Comparison of ENCODE assay signal across 28 cellular contexts in genomic region chr5:76250463-76250862, GRCh38.
DNase-seq lines count a peak whose midpoint lies in the region; ATAC-seq, FAIRE-seq and TF ChIP-seq lines count a peak whose summit lies in the region.
"Had no signal": no experiment of that assay in that cellular context is flagged by ENCODE, and none has a peak within 500 bp of the region (broad histone marks: within the 10 kb centered on the region; RNA-seq: fewer than 3 reads in every experiment).

No MANE protein-coding gene starts in this region.

- no peaks in the 10 kb centered on the region for H3K9me3 Mint-ChIP-seq in WTC11
- H3K9me3 Mint-ChIP-seq: CD14-positive monocyte; CD4-positive, alpha-beta memory T cell; CD4-positive, CD25-positive, alpha-beta regulatory T cell; CD8-positive, alpha-beta memory T cell had no signal

- no TSS peak for BruUV-seq in HepG2 (replicated peaks; lab: Mats Ljungman, UMichigan)

- FAIRE-seq in HepG2 (lab: Jason Lieb, UNC): no peak
- FAIRE-seq: A204.1, GM12878, GM12892, GM18507 had no signal

- no peaks in the 10 kb centered on the region for H3K36me3 ChIP-seq in HepG2 (replicated peaks in 1 of 2; ENCODE audit: control insufficient read depth in 1 of 2, insufficient read depth in 2 of 2, low read length in 2 of 2)
- no peaks in the 10 kb centered on the region for H3K36me3 ChIP-seq in right lobe of liver
- H3K36me3 ChIP-seq: BE2C, BLaER1 had no signal

- H3K4me1 Mint-ChIP-seq in WTC11: peaks cover under 1% of the 10 kb centered on the region; the same call in 1 of the 2 replicates
- H3K4me1 Mint-ChIP-seq: CD14-positive monocyte; CD4-positive, alpha-beta memory T cell; CD8-positive, alpha-beta memory T cell had no signal

- H2AFZ ChIP-seq in HepG2 (ENCODE audit: low read length): peak overlapping the region; percentile 11

- no peaks in the 10 kb centered on the region for H3K79me2 ChIP-seq in HepG2 (ENCODE audit: insufficient read depth, low read length)

- H3K27ac ChIP-seq in HepG2 (ENCODE audit: extremely low read length, insufficient read depth, low read length) (no peak overlapping the region), right lobe of liver (no peak overlapping the region)
- H3K27ac ChIP-seq: BLaER1 had no signal

- DNase-seq in HepG2 (ENCODE audit: low spot score) (no peak), right lobe of liver (no peak), NCI-H524 (lab: John Stamatoyannopoulos, UW) (peak; percentile 29 to 85), WTC11 (ENCODE audit: low spot score) (no peak), NCI-H526 treated with DMSO at 0.1 percent for 48 hours (lab: John Stamatoyannopoulos, UW) (no peak), posterior vena cava (ENCODE audit: low spot score) (no peak)
- DNase-seq in effector CD8-positive, alpha-beta T cell (lab: John Stamatoyannopoulos, UW): no peak
- DNase-seq: 8988T; ACHN; BE2C; C1 segment of cervical spinal cord; CD4-positive, alpha-beta memory T cell; CD4-positive, CD25-positive, alpha-beta regulatory T cell; CD8-positive, alpha-beta memory T cell; COR-L47; DMS 273 treated with DMSO at 0.1 percent for 48 hours; DMS153; DMS53; DMS79; DND-41; EL; GDM1 had no signal

- CTCF ChIA-PET in HepG2 (lab: Yijun Ruan, JAX; ENCODE audit: low intra/inter-chr PET ratio, low total read pairs): no interaction called here
- CTCF ChIA-PET in WTC11 (lab: Charles Lee): no interaction called here

- H3K4me3 Mint-ChIP-seq in WTC11: no peak overlapping the region
- H3K4me3 Mint-ChIP-seq: CD14-positive monocyte; CD4-positive, alpha-beta memory T cell; CD4-positive, CD25-positive, alpha-beta regulatory T cell; CD8-positive, alpha-beta memory T cell had no signal

- H3K27me3 Mint-ChIP-seq in WTC11 (ENCODE audit: low read depth): no peaks in the 10 kb centered on the region; the same call in 1 of the 2 replicates

- in situ Hi-C loops in HepG2 (cut with HindIII; ENCODE audit: extremely low pct_ligation_motif_present, low pct_unique_long_range_greater_than_20kb): loop anchor here (10.0 kb wide), 1 partner anchor 516 kb away; no protein-coding TSS in a partner anchor

- no peak overlapping the region for H3K9ac ChIP-seq in HepG2 (ENCODE audit: insufficient read depth, low read depth, low read length)
- H3K9ac ChIP-seq: BLaER1 had no signal

- no peaks in the 10 kb centered on the region for H4K20me1 ChIP-seq in HepG2 (ENCODE audit: insufficient read depth, low read length)
- H4K20me1 ChIP-seq: BLaER1 had no signal

- POLR2A ChIA-PET in HepG2 (lab: Yijun Ruan, JAX) (no interaction called here), WTC11 (lab: Charles Lee) (no interaction called here)

- H3K4me1 ChIP-seq in HepG2 (ENCODE audit: insufficient read depth, low read length) (no peaks in the 10 kb centered on the region), right lobe of liver (no peaks in the 10 kb centered on the region)
- H3K4me1 ChIP-seq: BE2C had no signal

- TF ChIP-seq CTCF in HepG2 (CRISPR knock-in tag; IDR thresholded peaks at IDR 0.05) (no peak), right lobe of liver (IDR thresholded peaks at IDR 0.05) (no peak), WTC11 (IDR thresholded peaks at IDR 0.05) (no peak)

- H3K4me3 ChIP-seq in HepG2 (replicated peaks in 1 of 3; ENCODE audit: insufficient read depth in 1 of 3, low read depth in 2 of 3, low read length in 3 of 3): no peak overlapping the region
- H3K4me3 ChIP-seq in right lobe of liver: no peak overlapping the region
- H3K4me3 ChIP-seq: BLaER1, GM12878 had no signal

- H3K9me3 ChIP-seq in HepG2 (ENCODE audit: low read length) (no peaks in the 10 kb centered on the region), right lobe of liver (no peaks in the 10 kb centered on the region)
- H3K9me3 ChIP-seq: BE2C, BLaER1 had no signal

- no peak overlapping the region for H3K4me2 ChIP-seq in HepG2 (ENCODE audit: low read depth, low read length)
- H3K4me2 ChIP-seq: BLaER1 had no signal

- intact Hi-C loops in HepG2 (cut with micrococcal nuclease; ENCODE audit: unreplicated experiment): no loop called here
- intact Hi-C loops in right lobe of liver (cut with DNase I): no loop called here
- intact Hi-C loops in posterior vena cava (cut with DNase I): no loop called here

- H3K27me3 ChIP-seq in HepG2 (ENCODE audit: control insufficient read depth in 1 of 2, insufficient read depth in 2 of 2, low read length in 2 of 2) (peaks cover 1 to 6% of the 10 kb centered on the region in 2 experiments; a peak in 2 of 5 replicates), right lobe of liver (no peaks in the 10 kb centered on the region)
- H3K27me3 ChIP-seq: BE2C, BLaER1 had no signal

- no peak for TF ChIP-seq EP300 in HepG2 (IDR thresholded peaks at IDR 0.05; ENCODE audit: low read depth in 2 of 2, low read length in 2 of 2)
- TF ChIP-seq EP300 in HepG2 (CRISPR knock-in tag; IDR thresholded peaks at IDR 0.05; ENCODE audit: borderline replicate concordance): no peak

- no peak for TF ChIP-seq RAD21 in HepG2 (CRISPR knock-in tag; IDR thresholded peaks at IDR 0.05)

- 1% methylated on average over 5 of the region's 5 CpGs for WGBS in HepG2 (ENCODE audit: low lambda C conversion rate)
- 56% methylated on average over 5 of the region's 5 CpGs for WGBS in right lobe of liver (ENCODE audit: insufficient coverage, low coverage, low lambda C conversion rate, missing lambda C conversion rate)

- TF ChIP-seq POLR2A in HepG2 (IDR thresholded peaks at IDR 0.05; ENCODE audit: insufficient read depth in 1 of 2, low read depth in 2 of 2, low read length in 2 of 2) (no peak), right lobe of liver (IDR thresholded peaks at IDR 0.05) (no peak)

- H3K36me3 Mint-ChIP-seq in WTC11: no peaks in the 10 kb centered on the region
- H3K36me3 Mint-ChIP-seq: CD14-positive monocyte; CD4-positive, alpha-beta memory T cell; CD4-positive, CD25-positive, alpha-beta regulatory T cell; CD8-positive, alpha-beta memory T cell had no signal

- no peak overlapping the region for H3K27ac Mint-ChIP-seq in WTC11
- H3K27ac Mint-ChIP-seq: CD14-positive monocyte; CD4-positive, alpha-beta memory T cell; CD4-positive, CD25-positive, alpha-beta regulatory T cell; CD8-positive, alpha-beta memory T cell had no signal

- no peak for ATAC-seq in HepG2
- ATAC-seq in right lobe of liver: no peak
- ATAC-seq in WTC11: no peak
- ATAC-seq: GM12878 had no signal

TF ChIP-seq in HepG2, 621 proteins besides CTCF, POLR2A, EP300 and RAD21 (continues in another document):
- TF ChIP-seq THYN1 (CRISPR knock-in tag; IDR thresholded peaks at IDR 0.05; ENCODE audit: borderline replicate concordance, low read depth): no peak
- TF ChIP-seq ATF2 (CRISPR knock-in tag; IDR thresholded peaks at IDR 0.05): no peak
- TF ChIP-seq TGIF2 (CRISPR knock-in tag; IDR thresholded peaks at IDR 0.05): no peak
- TF ChIP-seq DMAP1 (CRISPR knock-in tag; IDR thresholded peaks at IDR 0.05): no peak
- TF ChIP-seq ZSCAN30 (CRISPR knock-in tag; IDR thresholded peaks at IDR 0.05): no peak
- no peak for TF ChIP-seq ZNF275 (CRISPR knock-in tag; IDR thresholded peaks at IDR 0.05; ENCODE audit: borderline replicate concordance)
- no peak for TF ChIP-seq SIX4 (CRISPR knock-in tag; IDR thresholded peaks at IDR 0.05)

TF ChIP-seq in WTC11, 78 proteins besides CTCF, POLR2A, EP300 and RAD21:
- no peak for TF ChIP-seq EMX1 (CRISPR knock-in tag; IDR thresholded peaks at IDR 0.05)
- TF ChIP-seq ZNF121 (CRISPR knock-in tag; IDR thresholded peaks at IDR 0.05): peak; percentile 17; the same call in 1 of the 2 replicates

Comparison
In these comparisons a context has a peak if more than half of its experiments do, and no peak if none do; other contexts are left out.
1. DNase-seq: peak in NCI-H524 (2 of 2); none in HepG2 (single experiment), right lobe of liver (0 of 3), WTC11 (single experiment), NCI-H526 treated with DMSO at 0.1 percent for 48 hours (single experiment), effector CD8-positive, alpha-beta T cell (single experiment) and posterior vena cava (single experiment).
2. Of the 50 proteins assayed by ChIP-seq in both HepG2 and WTC11: peak only in HepG2: none; only in WTC11: ZNF121; in both: none; in neither: 49.